ENCODE assay signal across 10 cellular contexts in genomic region chr1:36401602-36402517, GRCh38. TPM values are rescaled to one million over a fixed set of nuclear protein-coding genes. Genes with fewer than 3 reads are reported as not detected.
A peak's percentile ranks its signal among the peaks of the same experiment; 100 is the strongest.
DNase-seq lines count a peak whose midpoint lies in the region; ATAC-seq lines count a peak whose summit lies in the region.
"Had no signal": no experiment of that assay in that cellular context is flagged by ENCODE, and none has a peak within 500 bp of the region (broad histone marks: within the 10 kb centered on the region; RNA-seq: fewer than 3 reads in every experiment).

No MANE protein-coding gene starts in this region.

- CTCF ChIA-PET in activated CD4-positive, alpha-beta T cell treated with anti-CD3 and anti-CD28 coated beads for 36 hours (lab: Charles Lee) = interaction anchor here (0.6 to 1.4 kb wide), 4 partner anchors 18 to 132 kb away, joined by 3 to 5 read pairs (median 4); no protein-coding TSS in a partner anchor

- peak overlapping the region; percentile 78 for H3K4me3 ChIP-seq in iPS-18c (ENCODE audit: insufficient read depth, low read depth, low read length)

- no peak for DNase-seq in activated CD4-positive, alpha-beta T cell treated with anti-CD3 and anti-CD28 coated beads for 36 hours
- no peak for DNase-seq in activated CD4-positive, alpha-beta T cell treated with anti-CD3 and anti-CD28 coated beads, Interleukin-2, amount 50 U/mL, for 4 hours
- no peak for DNase-seq in activated naive CD8-positive, alpha-beta T cell treated with anti-CD3 and anti-CD28 coated beads, Interleukin-2, amount 50 U/mL, for 24 hours
- no peak for DNase-seq in stimulated activated naive CD8-positive, alpha-beta T cell treated with anti-CD3 and anti-CD28 coated beads, Interleukin-15, amount 100 ng/mL, for 72 hours
- DNase-seq in C1 segment of cervical spinal cord (lab: John Stamatoyannopoulos, UW) (no peak), cerebellar cortex (ENCODE audit: low spot score) (no peak)
- DNase-seq: NCI-H510A had no signal

- H3K4me1 Mint-ChIP-seq in activated CD4-positive, alpha-beta T cell treated with anti-CD3 and anti-CD28 coated beads for 36 hours = peaks cover 15% of the 10 kb centered on the region
- peaks cover 28% of the 10 kb centered on the region for H3K4me1 Mint-ChIP-seq in activated naive CD8-positive, alpha-beta T cell treated with anti-CD3 and anti-CD28 coated beads, Interleukin-2, amount 50 U/mL, for 24 hours
- H3K4me1 Mint-ChIP-seq in stimulated activated naive CD8-positive, alpha-beta T cell treated with anti-CD3 and anti-CD28 coated beads, Interleukin-15, amount 100 ng/mL, for 72 hours = peaks cover 34% of the 10 kb centered on the region

- intact Hi-C loops in activated CD4-positive, alpha-beta T cell treated with anti-CD3 and anti-CD28 coated beads for 36 hours (cut with DNase I, micrococcal nuclease) = no loop called here

- no peaks in the 10 kb centered on the region for H3K27me3 Mint-ChIP-seq in activated CD4-positive, alpha-beta T cell treated with anti-CD3 and anti-CD28 coated beads for 36 hours
- H3K27me3 Mint-ChIP-seq in activated naive CD8-positive, alpha-beta T cell treated with anti-CD3 and anti-CD28 coated beads, Interleukin-2, amount 50 U/mL, for 24 hours = no peaks in the 10 kb centered on the region
- no peaks in the 10 kb centered on the region for H3K27me3 Mint-ChIP-seq in stimulated activated naive CD8-positive, alpha-beta T cell treated with anti-CD3 and anti-CD28 coated beads, Interleukin-15, amount 100 ng/mL, for 72 hours

- POLR2A ChIA-PET in activated CD4-positive, alpha-beta T cell treated with anti-CD3 and anti-CD28 coated beads for 36 hours (lab: Charles Lee) = interaction anchor here (1.1 kb wide), 1 partner anchor 17 kb away, joined by 4 read pairs; no protein-coding TSS in a partner anchor

- H3K9me3 Mint-ChIP-seq in activated CD4-positive, alpha-beta T cell treated with anti-CD3 and anti-CD28 coated beads for 36 hours (ENCODE audit: low read depth) = no peaks in the 10 kb centered on the region
- H3K9me3 Mint-ChIP-seq in activated naive CD8-positive, alpha-beta T cell treated with anti-CD3 and anti-CD28 coated beads, Interleukin-2, amount 50 U/mL, for 24 hours = no peaks in the 10 kb centered on the region
- H3K9me3 Mint-ChIP-seq in stimulated activated naive CD8-positive, alpha-beta T cell treated with anti-CD3 and anti-CD28 coated beads, Interleukin-15, amount 100 ng/mL, for 72 hours = no peaks in the 10 kb centered on the region
- H3K9me3 Mint-ChIP-seq: activated naive CD4-positive, alpha-beta T cell treated with anti-CD3 and anti-CD28 coated beads, Interleukin-2, amount 50 U/mL, for 72 hours had no signal

- H3K4me3 Mint-ChIP-seq in activated CD4-positive, alpha-beta T cell treated with anti-CD3 and anti-CD28 coated beads for 36 hours = peak overlapping the region; percentile 23
- peak overlapping the region; percentile 73 for H3K4me3 Mint-ChIP-seq in activated naive CD8-positive, alpha-beta T cell treated with anti-CD3 and anti-CD28 coated beads, Interleukin-2, amount 50 U/mL, for 24 hours
- H3K4me3 Mint-ChIP-seq in stimulated activated naive CD8-positive, alpha-beta T cell treated with anti-CD3 and anti-CD28 coated beads, Interleukin-15, amount 100 ng/mL, for 72 hours = peak overlapping the region; percentile 83 to 86

- no peak for ATAC-seq in activated CD4-positive, alpha-beta T cell treated with anti-CD3 and anti-CD28 coated beads for 36 hours
- ATAC-seq in activated naive CD8-positive, alpha-beta T cell treated with anti-CD3 and anti-CD28 coated beads, Interleukin-2, amount 50 U/mL, for 24 hours = no peak
- no peak for ATAC-seq in stimulated activated naive CD8-positive, alpha-beta T cell treated with anti-CD3 and anti-CD28 coated beads, Interleukin-15, amount 100 ng/mL, for 72 hours
- ATAC-seq in HG03108 (IDR thresholded peaks at IDR 0.05; ENCODE audit: unreplicated experiment) = no peak

- H3K27ac Mint-ChIP-seq in activated CD4-positive, alpha-beta T cell treated with anti-CD3 and anti-CD28 coated beads for 36 hours = no peak overlapping the region
- peak overlapping the region; percentile 67 for H3K27ac Mint-ChIP-seq in activated naive CD8-positive, alpha-beta T cell treated with anti-CD3 and anti-CD28 coated beads, Interleukin-2, amount 50 U/mL, for 24 hours
- peak overlapping the region in 1 of 2 donors; percentile 97 for H3K27ac Mint-ChIP-seq in stimulated activated naive CD8-positive, alpha-beta T cell treated with anti-CD3 and anti-CD28 coated beads, Interleukin-15, amount 100 ng/mL, for 72 hours

- no peaks in the 10 kb centered on the region for H3K36me3 Mint-ChIP-seq in activated CD4-positive, alpha-beta T cell treated with anti-CD3 and anti-CD28 coated beads for 36 hours (ENCODE audit: low read depth)
- H3K36me3 Mint-ChIP-seq in activated naive CD8-positive, alpha-beta T cell treated with anti-CD3 and anti-CD28 coated beads, Interleukin-2, amount 50 U/mL, for 24 hours (ENCODE audit: low read depth) = no peaks in the 10 kb centered on the region

- no peaks in the 10 kb centered on the region for H3K9me3 ChIP-seq in iPS-18c (ENCODE audit: control insufficient read depth, insufficient read depth, low read length)

RNA-seq across cellular contexts. Expression of gene LSM10, which starts 4.2 kb away (rescaled TPM):
- 10 to 100 TPM; 40.6 to 44.0 TPM for total RNA-seq in activated CD4-positive, alpha-beta T cell treated with anti-CD3 and anti-CD28 coated beads for 36 hours

RNA-seq across cellular contexts. Expression of gene STK40, which starts 16.1 kb away (rescaled TPM):
- total RNA-seq in activated CD4-positive, alpha-beta T cell treated with anti-CD3 and anti-CD28 coated beads for 36 hours = 10 to 100 TPM; 38.8 to 51.3 TPM

RNA-seq across cellular contexts. Expression of gene OSCP1, which starts 48.4 kb away (rescaled TPM):
- 1 to 10 TPM; 2.2 to 2.8 TPM for total RNA-seq in activated CD4-positive, alpha-beta T cell treated with anti-CD3 and anti-CD28 coated beads for 36 hours

Comparison
In these comparisons a context has a peak if more than half of its experiments do, and no peak if none do; other contexts are left out.
1. H3K4me3 Mint-ChIP-seq: peak in every context shown above with its lines; median percentile 84 in stimulated activated naive CD8-positive, alpha-beta T cell treated with anti-CD3 and anti-CD28 coated beads, Interleukin-15, amount 100 ng/mL, for 72 hours; 73 in activated naive CD8-positive, alpha-beta T cell treated with anti-CD3 and anti-CD28 coated beads, Interleukin-2, amount 50 U/mL, for 24 hours; 23 in activated CD4-positive, alpha-beta T cell treated with anti-CD3 and anti-CD28 coated beads for 36 hours.